Comparison of ENCODE assay signal across 15 cellular contexts in genomic region chr16:12470311-12471229, GRCh38.
DNase-seq lines count a peak whose midpoint lies in the region; ATAC-seq, FAIRE-seq and TF ChIP-seq lines count a peak whose summit lies in the region.
"Had no signal": no experiment of that assay in that cellular context is flagged by ENCODE, and none has a peak within 500 bp of the region (broad histone marks: within the 10 kb centered on the region; RNA-seq: fewer than 3 reads in every experiment).

No MANE protein-coding gene starts in this region.

- H3K9me3 ChIP-seq in ovary = no peaks in the 10 kb centered on the region
- H3K9me3 ChIP-seq: testis had no signal

- TF ChIP-seq CTCF in D721Med (IDR thresholded peaks at IDR 0.05; ENCODE audit: insufficient read depth, missing control alignments) (no peak), ovary (IDR thresholded peaks at IDR 0.05) (no peak)

- 20 to 33% (median 29%) methylated on average over 24 of the region's 24 CpGs for WGBS in ovary, 3 donors

- H3K4me3 ChIP-seq in ovary = peak overlapping the region; percentile 0
- H3K4me3 ChIP-seq: testis had no signal

- H3K27me3 ChIP-seq in ovary = no peaks in the 10 kb centered on the region
- H3K27me3 ChIP-seq: testis had no signal

- no peak for ATAC-seq in HG02938 (IDR thresholded peaks at IDR 0.05; ENCODE audit: unreplicated experiment)
- no peak for ATAC-seq in HG02610 (IDR thresholded peaks at IDR 0.05; ENCODE audit: unreplicated experiment)
- no peak for ATAC-seq in HG02678 (IDR thresholded peaks at IDR 0.05; ENCODE audit: unreplicated experiment)
- ATAC-seq: activated T-cell treated with anti-CD3 and anti-CD28 coated beads, Interleukin-2, amount 50 U/mL, for 4 hours had no signal

- intact Hi-C loops in ovary (cut with DNase I) = no loop called here

- peaks cover 11% of the 10 kb centered on the region for H3K4me1 ChIP-seq in ovary (ENCODE audit: insufficient read depth)
- H3K4me1 ChIP-seq: testis had no signal

- TF ChIP-seq EP300 in ovary (IDR thresholded peaks at IDR 0.05) = no peak

- no peak for TF ChIP-seq POLR2A in ovary (IDR thresholded peaks at IDR 0.05)

- no peak overlapping the region for H3K27ac ChIP-seq in ovary
- H3K27ac ChIP-seq: RWPE1, testis had no signal

- no peaks in the 10 kb centered on the region for H3K36me3 ChIP-seq in ovary

- DNase-seq in D721Med (ENCODE audit: insufficient read length, low spot score) (peak; percentile 33), NCI-H748 (lab: John Stamatoyannopoulos, UW; ENCODE audit: unreplicated experiment) (peak; percentile 81), fibroblast of peridontal ligament (ENCODE audit: extremely low read depth) (peak; percentile 49), ovary (peak; percentile 72 to 85 (median 78)), NCI-H1694 treated with DMSO at 0.1 percent for 48 hours (lab: John Stamatoyannopoulos, UW) (no peak)
- DNase-seq: activated CD4-positive, alpha-beta T cell treated with anti-CD3 and anti-CD28 coated beads, Interleukin-2, amount 10 ng/mL, durations not matched to agents 24 days and 14 days; activated T-cell treated with anti-CD3 and anti-CD28 coated beads, Interleukin-2, amount 50 U/mL, for 4 hours; HCEC 1CT; stimulated activated CD4-positive, alpha-beta T cell treated with anti-CD3 and anti-CD28 coated beads, Interleukin-12 subunit alpha, Interleukin-12 subunit beta, amount 100 ng/mL, for 4 hours; T-helper 2 cell; testis had no signal

- no peak for FAIRE-seq in D721Med (lab: Jason Lieb, UNC)
